ENCODE assay signal across 12 cellular contexts in genomic region chr1:30761312-30762151, GRCh38. TPM values are rescaled to one million over a fixed set of nuclear protein-coding genes. Genes with fewer than 3 reads are reported as not detected.
A peak's percentile ranks its signal among the peaks of the same experiment; 100 is the strongest.
DNase-seq lines count a peak whose midpoint lies in the region; ATAC-seq and FAIRE-seq lines count a peak whose summit lies in the region.
"Had no signal": no experiment of that assay in that cellular context is flagged by ENCODE, and none has a peak within 500 bp of the region (broad histone marks: within the 10 kb centered on the region; RNA-seq: fewer than 3 reads in every experiment).

No MANE protein-coding gene starts in this region.

- no peaks in the 10 kb centered on the region for H3K79me1 ChIP-seq in mesendoderm (ENCODE audit: low read length)

- peak overlapping the region; percentile 91 to 98 (median 95) for H3K4me2 ChIP-seq in BLaER1 treated with 17β-estradiol and CSF1 and Interleukin-3, amounts not matched to agents 10 nM and 100 nM
- H3K4me2 ChIP-seq in mesendoderm (ENCODE audit: low read length), result no peak overlapping the region

- H3K4me3 Mint-ChIP-seq in activated T-cell treated with anti-CD3 and anti-CD28 coated beads, Interleukin-2, amount 50 U/mL, for 72 hours, result peak overlapping the region; percentile 92 to 99

- H3K27ac ChIP-seq in BLaER1 treated with 17β-estradiol and CSF1 and Interleukin-3, amounts not matched to agents 10 nM and 100 nM, result peak overlapping the region; percentile 31 to 100 (median 98); a peak in 21 of 22 replicates
- no peak overlapping the region for H3K27ac ChIP-seq in mesendoderm (ENCODE audit: low read depth, low read length)

- H3K4me1 Mint-ChIP-seq in activated T-cell treated with anti-CD3 and anti-CD28 coated beads, Interleukin-2, amount 50 U/mL, for 72 hours (ENCODE audit: low read depth), result peaks cover 96% of the 10 kb centered on the region

- H3K4ac ChIP-seq in mesendoderm (ENCODE audit: low read depth, low read length), result no peak overlapping the region

- H3K23ac ChIP-seq in mesendoderm (ENCODE audit: low read length), result no peak overlapping the region

- H4K8ac ChIP-seq in mesendoderm (ENCODE audit: low read depth, low read length), result no peak overlapping the region

- H3K36me3 ChIP-seq in BLaER1 treated with 17β-estradiol and CSF1 and Interleukin-3, amounts not matched to agents 10 nM and 100 nM, result no peaks in the 10 kb centered on the region
- H3K36me3 ChIP-seq in mesendoderm (ENCODE audit: control insufficient read depth, insufficient read depth, low read length), result no peaks in the 10 kb centered on the region

- H3K27me3 ChIP-seq in BLaER1 treated with 17β-estradiol and CSF1 and Interleukin-3, amounts not matched to agents 10 nM and 100 nM, result no peaks in the 10 kb centered on the region
- no peaks in the 10 kb centered on the region for H3K27me3 ChIP-seq in mesendoderm (ENCODE audit: insufficient read depth, low read length, poor library complexity)

- H3K9ac ChIP-seq in BLaER1 treated with 17β-estradiol and CSF1 and Interleukin-3, amounts not matched to agents 10 nM and 100 nM, result peak overlapping the region; percentile 7 to 99 (median 63); a peak in 21 of 22 replicates
- H3K9ac ChIP-seq in mesendoderm (ENCODE audit: low read length), result no peak overlapping the region

- no peak overlapping the region for H2BK15ac ChIP-seq in mesendoderm (replicated peaks; ENCODE audit: low read depth)

- H2AK5ac ChIP-seq in mesendoderm (ENCODE audit: low read length), result no peak overlapping the region

- peak overlapping the region in 6 of 10 experiments; percentile 9 to 92 (median 21); a peak in 5 of 20 replicates for H3K4me3 ChIP-seq in BLaER1 treated with 17β-estradiol and CSF1 and Interleukin-3, amounts not matched to agents 10 nM and 100 nM
- H3K4me3 ChIP-seq in mesendoderm (ENCODE audit: low read length), result no peak overlapping the region

- ATAC-seq in activated T-cell treated with anti-CD3 and anti-CD28 coated beads, Interleukin-2, amount 50 U/mL, for 72 hours (replicated peaks in 1 of 2), result no peak

- peaks cover 0 to 28% (median 8%) of the 10 kb centered on the region in 11 experiments; a peak in 11 of 22 replicates for H4K20me1 ChIP-seq in BLaER1 treated with 17β-estradiol and CSF1 and Interleukin-3, amounts not matched to agents 10 nM and 100 nM

- no peaks in the 10 kb centered on the region for H3K79me2 ChIP-seq in mesendoderm (ENCODE audit: control insufficient read depth, insufficient read depth, low read length)

- H3K27ac Mint-ChIP-seq in activated T-cell treated with anti-CD3 and anti-CD28 coated beads, Interleukin-2, amount 50 U/mL, for 72 hours, result peak overlapping the region; percentile 52

- H3K9me3 Mint-ChIP-seq in activated T-cell treated with anti-CD3 and anti-CD28 coated beads, Interleukin-2, amount 50 U/mL, for 72 hours, result no peaks in the 10 kb centered on the region

- no peak overlapping the region for H2BK120ac ChIP-seq in mesendoderm (ENCODE audit: low read depth, low read length)

- peak; percentile 98 for FAIRE-seq in GM19239 (lab: Jason Lieb, UNC)
- no peak for FAIRE-seq in RCC 7860 (lab: Jason Lieb, UNC)
- FAIRE-seq: endothelial cell of umbilical vein had no signal

- WGBS in mesendoderm (ENCODE audit: extremely low coverage, insufficient coverage, low lambda C conversion rate), result no CpG with 5 or more reads among the region's 11 CpGs

- peaks cover 2 to 4% of the 10 kb centered on the region in 2 donors for H3K36me3 Mint-ChIP-seq in activated T-cell treated with anti-CD3 and anti-CD28 coated beads, Interleukin-2, amount 50 U/mL, for 72 hours (ENCODE audit: insufficient read depth in 2 of 2)

- peaks cover 66 to 85% (median 71%) of the 10 kb centered on the region in 10 experiments for H3K4me1 ChIP-seq in BLaER1 treated with 17β-estradiol and CSF1 and Interleukin-3, amounts not matched to agents 10 nM and 100 nM
- no peaks in the 10 kb centered on the region for H3K4me1 ChIP-seq in mesendoderm (ENCODE audit: control insufficient read depth, low read depth, low read length)

- no peak overlapping the region for H3K18ac ChIP-seq in mesendoderm (ENCODE audit: low read length)

- H3K56ac ChIP-seq in mesendoderm (ENCODE audit: low read length), result peak overlapping the region; percentile 64

- DNase-seq in GM19239 (ENCODE audit: insufficient read length, low spot score), result no peak
- DNase-seq in activated T-cell treated with anti-CD3 and anti-CD28 coated beads, Interleukin-2, amount 50 U/mL, for 72 hours, result no peak
- DNase-seq in mesendoderm, result peak; percentile 44
- no peak for DNase-seq in NCI-H1417 (lab: John Stamatoyannopoulos, UW)
- DNase-seq in activated effector memory CD4-positive, alpha-beta T cell treated with Interleukin-2 at 50 U/mL for 16 hours, result no peak
- DNase-seq in RCC 7860 (ENCODE audit: low spot score), result no peak
- no peak for DNase-seq in HuH-7.5 (ENCODE audit: low spot score)
- DNase-seq: DMS153, NCI-H82 had no signal

- H4K5ac ChIP-seq in mesendoderm (ENCODE audit: low read length), result no peak overlapping the region

- H3K9me3 ChIP-seq in BLaER1 treated with 17β-estradiol and CSF1 and Interleukin-3, amounts not matched to agents 10 nM and 100 nM (replicated peaks in 1 of 11), result no peaks in the 10 kb centered on the region

- H3K27me3 Mint-ChIP-seq in activated T-cell treated with anti-CD3 and anti-CD28 coated beads, Interleukin-2, amount 50 U/mL, for 72 hours (ENCODE audit: low read depth), result no peaks in the 10 kb centered on the region

- H2BK5ac ChIP-seq in mesendoderm (ENCODE audit: low read length), result no peak overlapping the region

RNA-seq across cellular contexts. Expression of gene LAPTM5, which starts 4.0 kb away (rescaled TPM):
- 100 to 1,000 TPM; 220 to 281 TPM for total RNA-seq in activated T-cell treated with anti-CD3 and anti-CD28 coated beads, Interleukin-2, amount 50 U/mL, for 72 hours
- polyA plus RNA-seq in mesendoderm (2013, experiment 1 of 2), result 0.70 TPM
- 0.64 TPM for polyA plus RNA-seq in mesendoderm (2013, experiment 2 of 2)

RNA-seq across cellular contexts. Expression of gene MATN1, which starts 38.1 kb away (rescaled TPM):
- 1 to 10 TPM; 1.0 to 1.2 TPM for total RNA-seq in activated T-cell treated with anti-CD3 and anti-CD28 coated beads, Interleukin-2, amount 50 U/mL, for 72 hours
- 0.07 TPM for polyA plus RNA-seq in mesendoderm (2013, experiment 1 of 2)
- 0.08 TPM for polyA plus RNA-seq in mesendoderm (2013, experiment 2 of 2)
- polyA plus RNA-seq: liver had no signal
